ENCODE assay signal across 23 cellular contexts in genomic region chr9:105280730-105281129, GRCh38. TPM values are rescaled to one million over a fixed set of nuclear protein-coding genes. Genes with fewer than 3 reads are reported as not detected.
DNase-seq lines count a peak whose midpoint lies in the region; ATAC-seq, FAIRE-seq and TF ChIP-seq lines count a peak whose summit lies in the region.
"Had no signal": no experiment of that assay in that cellular context is flagged by ENCODE, and none has a peak within 500 bp of the region (broad histone marks: within the 10 kb centered on the region; RNA-seq: fewer than 3 reads in every experiment).

No MANE protein-coding gene starts in this region.

- H3K36me3 Mint-ChIP-seq in astrocyte (ENCODE audit: low read depth, unreplicated experiment), result peaks cover 3% of the 10 kb centered on the region
- H3K36me3 Mint-ChIP-seq: mesothelial cell of epicardium had no signal

- in situ Hi-C loops in HepG2 (cut with HindIII; ENCODE audit: extremely low pct_ligation_motif_present, low pct_unique_long_range_greater_than_20kb), result no loop called here

- H3K9me3 ChIP-seq in HepG2 (ENCODE audit: low read length) (no peaks in the 10 kb centered on the region), right lobe of liver (no peaks in the 10 kb centered on the region), astrocyte (ENCODE audit: insufficient read depth, low read depth, low read length) (no peaks in the 10 kb centered on the region)
- H3K9me3 ChIP-seq: A549, stomach, vagina had no signal

- H3K4me3 ChIP-seq in HepG2 (replicated peaks in 1 of 3; ENCODE audit: insufficient read depth in 1 of 3, low read depth in 2 of 3, low read length in 3 of 3) (no peak overlapping the region), right lobe of liver (no peak overlapping the region), astrocyte (ENCODE audit: insufficient read depth, low read depth, low read length) (no peak overlapping the region), fibroblast of the aortic adventitia (ENCODE audit: low read depth, low read length) (no peak overlapping the region)
- H3K4me3 ChIP-seq: A549, hepatocyte, stomach, vagina had no signal

- no peaks in the 10 kb centered on the region for H3K27me3 Mint-ChIP-seq in astrocyte (ENCODE audit: low read depth, unreplicated experiment)
- H3K27me3 Mint-ChIP-seq: dendritic cell treated with granulocyte-macrophage colony-stimulating factor and Interleukin-4, amounts not matched to agents 40 ng/mL and 50 ng/mL, for 4 days had no signal

- no peak for TF ChIP-seq CTCF in HepG2 (CRISPR knock-in tag; IDR thresholded peaks at IDR 0.05)
- no peak for TF ChIP-seq CTCF in right lobe of liver (IDR thresholded peaks at IDR 0.05)
- no peak for TF ChIP-seq CTCF in astrocyte (IDR thresholded peaks at IDR 0.05; ENCODE audit: insufficient read depth, low read depth, low read length)
- TF ChIP-seq CTCF in fibroblast of the aortic adventitia (IDR thresholded peaks at IDR 0.05; ENCODE audit: insufficient read depth, low read length), result no peak

- no peak for TF ChIP-seq EP300 in HepG2 (IDR thresholded peaks at IDR 0.05; ENCODE audit: low read depth in 2 of 2, low read length in 2 of 2)
- TF ChIP-seq EP300 in HepG2 (CRISPR knock-in tag; IDR thresholded peaks at IDR 0.05; ENCODE audit: borderline replicate concordance), result no peak

- no TSS peak for BruUV-seq in HepG2 (replicated peaks; lab: Mats Ljungman, UMichigan)

- H3K4me3 Mint-ChIP-seq in astrocyte (ENCODE audit: unreplicated experiment), result no peak overlapping the region
- H3K4me3 Mint-ChIP-seq: dendritic cell treated with granulocyte-macrophage colony-stimulating factor and Interleukin-4, amounts not matched to agents 40 ng/mL and 50 ng/mL, for 4 days; mesothelial cell of epicardium; neural crest cell had no signal

- H3K27ac ChIP-seq in HepG2 (ENCODE audit: extremely low read length, insufficient read depth, low read length) (no peak overlapping the region), right lobe of liver (no peak overlapping the region), astrocyte (ENCODE audit: low read depth, low read length) (no peak overlapping the region)
- H3K27ac ChIP-seq: A549, C4-2B, hepatocyte, stomach, vagina had no signal

- POLR2A ChIA-PET in HepG2 (lab: Yijun Ruan, JAX), result interaction anchor here (0.9 to 1.8 kb wide), 2 partner anchors 11 to 29 kb away, joined by 4 to 5 read pairs; no protein-coding TSS in a partner anchor

- TF ChIP-seq POLR2A in HepG2 (IDR thresholded peaks at IDR 0.05; ENCODE audit: insufficient read depth in 1 of 2, low read depth in 2 of 2, low read length in 2 of 2) (no peak), right lobe of liver (IDR thresholded peaks at IDR 0.05) (no peak)

- ATAC-seq in HepG2, result no peak
- no peak for ATAC-seq in right lobe of liver

- no peak overlapping the region for H3K4me2 ChIP-seq in HepG2 (ENCODE audit: low read depth, low read length)
- H3K4me2 ChIP-seq in astrocyte (ENCODE audit: low read length), result no peak overlapping the region
- H3K4me2 ChIP-seq: A549, hepatocyte had no signal

- H3K36me3 ChIP-seq in HepG2 (replicated peaks in 1 of 2; ENCODE audit: control insufficient read depth in 1 of 2, insufficient read depth in 2 of 2, low read length in 2 of 2) (no peaks in the 10 kb centered on the region), right lobe of liver (no peaks in the 10 kb centered on the region), astrocyte (ENCODE audit: insufficient read depth, low read length) (no peaks in the 10 kb centered on the region)
- H3K36me3 ChIP-seq: stomach, vagina had no signal

- peak overlapping the region; percentile 89 for H3K27ac Mint-ChIP-seq in astrocyte (ENCODE audit: unreplicated experiment)
- H3K27ac Mint-ChIP-seq: dendritic cell treated with granulocyte-macrophage colony-stimulating factor and Interleukin-4, amounts not matched to agents 40 ng/mL and 50 ng/mL, for 4 days; mesothelial cell of epicardium had no signal

- DNase-seq in HepG2 (ENCODE audit: low spot score), result peak; percentile 32
- DNase-seq in right lobe of liver, result no peak
- peak; percentile 54 for DNase-seq in astrocyte (ENCODE audit: low read depth)
- DNase-seq in fibroblast of the aortic adventitia (ENCODE audit: low read depth), result peak; percentile 31
- DNase-seq in urothelium cell line (ENCODE audit: low spot score), result no peak
- DNase-seq in activated CD4-positive, CD25-positive, alpha-beta regulatory T cell treated with anti-CD3 and anti-CD28 coated beads, Interleukin-2, amount 50 U/mL, for 72 hours, result no peak
- DNase-seq in cardiac septum (ENCODE audit: low spot score), result no peak
- no peak for DNase-seq in central memory CD4-positive, alpha-beta T cell
- DNase-seq: activated effector memory CD4-positive, alpha-beta T cell treated with anti-CD3 and anti-CD28 coated beads, Interleukin-2, amount 50 U/mL, for 16 hours; aorta; kidney; MM.1S; NCI-H2081 treated with DMSO at 0.1 percent for 48 hours; NCI-H510A treated with DMSO at 0.1 percent for 48 hours; retina; stomach had no signal

- H3K79me2 ChIP-seq in HepG2 (ENCODE audit: insufficient read depth, low read length), result peaks cover 36% of the 10 kb centered on the region
- H3K79me2 ChIP-seq in astrocyte (ENCODE audit: insufficient read depth, low read length), result peaks cover 4% of the 10 kb centered on the region

- H3K9me3 Mint-ChIP-seq in astrocyte (ENCODE audit: unreplicated experiment), result no peaks in the 10 kb centered on the region
- H3K9me3 Mint-ChIP-seq: dendritic cell treated with granulocyte-macrophage colony-stimulating factor and Interleukin-4, amounts not matched to agents 40 ng/mL and 50 ng/mL, for 4 days; mesothelial cell of epicardium had no signal

- peaks cover 27% of the 10 kb centered on the region for H3K4me1 ChIP-seq in HepG2 (ENCODE audit: insufficient read depth, low read length)
- peaks cover 0 to 30% (median 5%) of the 10 kb centered on the region in 4 donors for H3K4me1 ChIP-seq in right lobe of liver
- no peaks in the 10 kb centered on the region for H3K4me1 ChIP-seq in astrocyte (ENCODE audit: insufficient read depth, low read length)

- no peak for TF ChIP-seq RAD21 in HepG2 (CRISPR knock-in tag; IDR thresholded peaks at IDR 0.05)

- H2AFZ ChIP-seq in HepG2 (ENCODE audit: low read length) (no peak overlapping the region), astrocyte (ENCODE audit: low read depth, low read length) (no peak overlapping the region)
- H2AFZ ChIP-seq: hepatocyte had no signal

- H3K27me3 ChIP-seq in HepG2 (ENCODE audit: control insufficient read depth in 1 of 2, insufficient read depth in 2 of 2, low read length in 2 of 2) (no peaks in the 10 kb centered on the region), right lobe of liver (no peaks in the 10 kb centered on the region), astrocyte (ENCODE audit: insufficient read depth, low read length) (no peaks in the 10 kb centered on the region)
- H3K27me3 ChIP-seq: hepatocyte, stomach, vagina had no signal

- 75% methylated on average over 2 of the region's 2 CpGs for WGBS in HepG2 (ENCODE audit: low lambda C conversion rate)
- WGBS in right lobe of liver (ENCODE audit: insufficient coverage, low coverage, low lambda C conversion rate, missing lambda C conversion rate), result 91% methylated on average over 1 of the region's 2 CpGs

- peaks cover 23% of the 10 kb centered on the region for H3K4me1 Mint-ChIP-seq in astrocyte (ENCODE audit: low read depth, unreplicated experiment)
- H3K4me1 Mint-ChIP-seq: neural crest cell had no signal

- H3K9ac ChIP-seq in HepG2 (ENCODE audit: insufficient read depth, low read depth, low read length) (no peak overlapping the region), astrocyte (ENCODE audit: low read length) (no peak overlapping the region)

- CTCF ChIA-PET in HepG2 (lab: Yijun Ruan, JAX; ENCODE audit: low intra/inter-chr PET ratio, low total read pairs), result no interaction called here

- FAIRE-seq in HepG2 (lab: Jason Lieb, UNC), result no peak
- no peak for FAIRE-seq in astrocyte (lab: Jason Lieb, UNC)
- FAIRE-seq in urothelium cell line (lab: Jason Lieb, UNC), result peak; percentile 50
- FAIRE-seq: A549, kidney had no signal

- intact Hi-C loops in HepG2 (cut with micrococcal nuclease; ENCODE audit: unreplicated experiment), result no loop called here
- intact Hi-C loops in right lobe of liver (cut with DNase I), result no loop called here
- intact Hi-C loops in cardiac septum (cut with DNase I), result no loop called here

- H4K20me1 ChIP-seq in HepG2 (ENCODE audit: insufficient read depth, low read length), result no peaks in the 10 kb centered on the region
- no peaks in the 10 kb centered on the region for H4K20me1 ChIP-seq in astrocyte (ENCODE audit: insufficient read depth, low read length)

TF ChIP-seq in HepG2, 621 proteins besides CTCF, POLR2A, EP300 and RAD21 (continues in another document):
- no peak for TF ChIP-seq ZNF543 (CRISPR knock-in tag; IDR thresholded peaks at IDR 0.05)
- no peak for TF ChIP-seq GPN1 (CRISPR knock-in tag; IDR thresholded peaks at IDR 0.05; ENCODE audit: borderline replicate concordance)
- TF ChIP-seq SRSF4 (IDR thresholded peaks at IDR 0.05; ENCODE audit: low read depth, low read length, poor library complexity, severe bottlenecking), result no peak

RNA-seq across cellular contexts. Expression of gene SLC44A1, which starts 36.3 kb away (rescaled TPM):
- 30.4 and 40.8 TPM in 2 replicates for total RNA-seq in HepG2 (2016; rRNA removed; fragmentation: Illumina TruSeq; extraction: Trizol)
- total RNA-seq in HepG2 (2016; cell fraction: cytosol; rRNA removed; fragmentation: Illumina TruSeq; extraction: Trizol; ENCODE audit: low read depth), result 12.0 and 12.2 TPM in 2 replicates
- 31.5 and 39.4 TPM in 2 replicates for total RNA-seq in HepG2 (2016; cell fraction: insoluble cytoplasmic fraction; rRNA removed; fragmentation: Illumina TruSeq; extraction: Trizol)
- 34.7 and 38.3 TPM in 2 replicates for total RNA-seq in HepG2 (2016; cell fraction: membrane; rRNA removed; fragmentation: Illumina TruSeq; extraction: Trizol)
- 31.6 and 40.2 TPM in 2 replicates for total RNA-seq in HepG2 (2016; cell fraction: nucleus; rRNA removed; fragmentation: Illumina TruSeq; extraction: Trizol)
- polyA plus RNA-seq in HepG2 (2011; rRNA removed), result 21.1 and 21.4 TPM in 2 replicates
- polyA plus RNA-seq in HepG2 (2011; cell fraction: cytosol; rRNA removed), result 15.7 and 26.2 TPM in 2 replicates
- 7.9 and 11.1 TPM in 2 replicates for polyA plus RNA-seq in HepG2 (2011; cell fraction: nucleus; rRNA removed)
- 38.1 and 40.7 TPM in 2 replicates for polyA plus RNA-seq in HepG2 (2012)
- 5.0 and 7.1 TPM in 2 replicates for polyA plus RNA-seq in HepG2 (2016; cell fraction: cytosol; fragmentation: Illumina TruSeq; extraction: Trizol; ENCODE audit: low read depth)
- 20.0 and 22.2 TPM in 2 replicates for polyA plus RNA-seq in HepG2 (2016; cell fraction: insoluble cytoplasmic fraction; fragmentation: Illumina TruSeq; extraction: Trizol; ENCODE audit: low read depth)
- polyA plus RNA-seq in HepG2 (2016; cell fraction: membrane; fragmentation: Illumina TruSeq; extraction: Trizol; ENCODE audit: low read depth), result 13.9 and 16.2 TPM in 2 replicates
- polyA plus RNA-seq in HepG2 (2016; cell fraction: nucleus; fragmentation: Illumina TruSeq; extraction: Trizol; ENCODE audit: insufficient read depth, low read depth), result 26.5 and 26.7 TPM in 2 replicates
- polyA minus RNA-seq in HepG2 (2011; rRNA and poly(A)+ RNA removed; ENCODE audit: low replicate concordance), result 69.1 and 73.0 TPM in 2 replicates
- 23.7 and 37.4 TPM in 2 replicates for polyA minus RNA-seq in HepG2 (2011; cell fraction: cytosol; rRNA and poly(A)+ RNA removed)
- polyA minus RNA-seq in HepG2 (2011; cell fraction: nucleus; rRNA and poly(A)+ RNA removed), result 30.1 and 37.0 TPM in 2 replicates
- total RNA-seq in right lobe of liver, result 10 to 100 TPM; 44.7 to 73.2 (median 50.1) TPM
- total RNA-seq in astrocyte, result 43.8 and 46.9 TPM in 2 replicates
- total RNA-seq in fibroblast of the aortic adventitia (ENCODE audit: low replicate concordance), result 44.1 and 60.5 TPM in 2 replicates
- total RNA-seq in cardiac septum, result 22.6 TPM

Comparison
In these comparisons a context has a peak if more than half of its experiments do, and no peak if none do; other contexts are left out.
1. DNase-seq: peak in HepG2 (single experiment), astrocyte (single experiment) and fibroblast of the aortic adventitia (single experiment); none in right lobe of liver (0 of 3), urothelium cell line (single experiment), activated CD4-positive, CD25-positive, alpha-beta regulatory T cell treated with anti-CD3 and anti-CD28 coated beads, Interleukin-2, amount 50 U/mL, for 72 hours (single experiment), cardiac septum (single experiment) and central memory CD4-positive, alpha-beta T cell (single experiment).